In genomic region chr9:694499-695154, GRCh38 we compare ENCODE assay signal across 8 cellular contexts.
A peak's percentile ranks its signal among the peaks of the same experiment; 100 is the strongest.
DNase-seq lines count a peak whose midpoint lies in the region; ATAC-seq lines count a peak whose summit lies in the region.

No MANE protein-coding gene starts in this region.

- H3K27ac ChIP-seq in trophoblast cell (ENCODE audit: low read depth, low read length) = peak overlapping the region; percentile 92

- ATAC-seq in Right ventricle myocardium superior (ENCODE audit: poor library complexity) (peak; percentile 76), HG03565 (IDR thresholded peaks at IDR 0.05; ENCODE audit: unreplicated experiment) (no peak)

- H2BK120ac ChIP-seq in trophoblast cell (ENCODE audit: insufficient read depth, low read length, poor library complexity) = no peak overlapping the region

- H3K4me3 ChIP-seq in trophoblast cell (ENCODE audit: low read depth, low read length) = no peak overlapping the region

- no peak overlapping the region for H3K14ac ChIP-seq in trophoblast cell (ENCODE audit: low read length)

- no peaks in the 10 kb centered on the region for H3K9me3 ChIP-seq in trophoblast cell (ENCODE audit: insufficient read depth, low read depth, low read length)

- H3K23ac ChIP-seq in trophoblast cell (ENCODE audit: low read length) = peak overlapping the region; percentile 73

- peak overlapping the region; percentile 36 for H3K9ac ChIP-seq in trophoblast cell (ENCODE audit: low read length)

- no CpG with 5 or more reads among the region's 8 CpGs for WGBS in trophoblast cell (ENCODE audit: extremely low coverage, insufficient coverage, insufficient read length)

- peaks cover 0 to 13% of the 10 kb centered on the region in 2 experiments for H3K36me3 ChIP-seq in trophoblast cell (ENCODE audit: control insufficient read depth in 1 of 2, insufficient read depth in 2 of 2, low read length in 2 of 2)

- peak overlapping the region; percentile 5 for H2BK12ac ChIP-seq in trophoblast cell (ENCODE audit: low read length)

- H4K91ac ChIP-seq in trophoblast cell (ENCODE audit: low read depth, low read length) = peak overlapping the region; percentile 50

- peak; percentile 91 for DNase-seq in Ammon's horn (ENCODE audit: low spot score)
- peak; percentile 93 for DNase-seq in amniotic epithelial cell (ENCODE audit: low read depth)
- peak; percentile 60 for DNase-seq in Right ventricle myocardium superior
- peak; percentile 48 to 67 for DNase-seq in trophoblast cell
- no peak for DNase-seq in NCI-H2107 (lab: John Stamatoyannopoulos, UW)
- DNase-seq in T1000 (lab: John Stamatoyannopoulos, UW) = no peak
- DNase-seq in stimulated activated CD4-positive, alpha-beta T cell treated with anti-CD3 and anti-CD28 coated beads, Interleukin-2, amount 100 ng/mL, for 24 hours = no peak

- peak overlapping the region; percentile 7 for H3K18ac ChIP-seq in trophoblast cell (ENCODE audit: low read length)

- peak overlapping the region; percentile 9 for H3K4ac ChIP-seq in trophoblast cell (ENCODE audit: low read depth, low read length)

- H4K12ac ChIP-seq in trophoblast cell (ENCODE audit: low read depth, low read length) = no peak overlapping the region

- peak overlapping the region; percentile 2 for H2AK5ac ChIP-seq in trophoblast cell (ENCODE audit: low read length)

- H3K79me2 ChIP-seq in trophoblast cell (ENCODE audit: control insufficient read depth, insufficient read depth, low read length, poor library complexity) = peaks cover 21% of the 10 kb centered on the region

- peak overlapping the region; percentile 29 for H3K4me2 ChIP-seq in trophoblast cell (ENCODE audit: low read length)

- peak overlapping the region; percentile 24 for H2BK5ac ChIP-seq in trophoblast cell (ENCODE audit: low read depth, low read length, poor library complexity)

- H3K4me1 ChIP-seq in trophoblast cell (ENCODE audit: control insufficient read depth in 1 of 2, insufficient read depth in 2 of 2, low read length in 2 of 2) = peaks cover 39 to 50% of the 10 kb centered on the region in 2 experiments

- peak overlapping the region; percentile 2 for H4K8ac ChIP-seq in trophoblast cell (ENCODE audit: low read depth, low read length)

- no peak overlapping the region for H2AFZ ChIP-seq in trophoblast cell (ENCODE audit: insufficient read depth, low read length, poor library complexity)

- peaks cover 44% of the 10 kb centered on the region for H3K79me1 ChIP-seq in trophoblast cell (ENCODE audit: low read length)

- intact Hi-C loops in Right ventricle myocardium superior (cut with DNase I) = loop anchor here (10.0 kb wide), 1 partner anchor 80 kb away; no protein-coding TSS in a partner anchor

- no peaks in the 10 kb centered on the region for H3K27me3 ChIP-seq in trophoblast cell (ENCODE audit: insufficient read depth, low read length)

Comparison
In these comparisons a context has a peak if more than half of its experiments do, and no peak if none do; other contexts are left out.
1. DNase-seq: peak in Ammon's horn (single experiment), amniotic epithelial cell (single experiment), Right ventricle myocardium superior (single experiment) and trophoblast cell (2 of 2); none in NCI-H2107 (single experiment), T1000 (single experiment) and stimulated activated CD4-positive, alpha-beta T cell treated with anti-CD3 and anti-CD28 coated beads, Interleukin-2, amount 100 ng/mL, for 24 hours (0 of 2).